22 cellular contexts compared by ENCODE assay signal in the genomic region with DNA sequence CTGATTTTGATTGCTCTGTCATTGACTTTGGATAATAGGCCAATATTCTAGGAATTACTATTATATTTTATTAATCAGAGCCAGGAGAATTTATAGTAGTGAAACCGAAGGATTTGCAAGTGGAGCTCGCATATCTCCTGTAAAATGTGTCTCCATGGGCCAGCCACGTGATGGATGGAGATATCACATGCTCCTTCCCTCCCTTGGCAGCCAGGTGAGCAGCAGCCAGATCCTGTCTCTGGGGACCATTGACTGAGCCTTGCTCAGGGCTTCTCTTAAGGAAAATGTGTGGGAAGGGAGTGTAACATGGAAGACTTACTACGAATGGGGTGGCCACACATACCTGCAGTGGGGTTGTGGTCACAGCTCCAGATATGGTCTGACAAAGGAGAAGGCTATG.
"Had no signal": no experiment of that assay in that cellular context is flagged by ENCODE, and none has a peak within 500 bp of the region (broad histone marks: within the 10 kb centered on the region; RNA-seq: fewer than 3 reads in every experiment).

No MANE protein-coding gene starts in this region.

- H3K4me2 ChIP-seq: KMS-11 had no signal

- H3K4me3 ChIP-seq: K562, SJSA1, SK-N-MC had no signal

- H3K4me1 Mint-ChIP-seq: IgD-negative memory B cell had no signal

- DNase-seq: MV-4-11, NCI-H1048, NCI-H1105, NCI-H1417, NCI-H1436 treated with DMSO at 0.1 percent for 48 hours, NCI-H1694, NCI-H187 treated with DMSO at 0.1 percent for 48 hours, NCI-H2029 treated with DMSO at 0.1 percent for 48 hours, NCI-H226, NCI-H446, NCI-H510A, NCI-H524 treated with DMSO at 0.1 percent for 48 hours, NCI-H69, NCI-H774, Right ventricle myocardium superior, RPMI8226, SIG-M5 had no signal

- H3K4me3 Mint-ChIP-seq: IgD-negative memory B cell had no signal

- H3K36me3 Mint-ChIP-seq: IgD-negative memory B cell had no signal

- H3K27ac Mint-ChIP-seq: IgD-negative memory B cell had no signal

- H3K36me3 ChIP-seq: SJSA1 had no signal

- H3K27me3 ChIP-seq: SJSA1 had no signal

- ATAC-seq: K562 had no signal

- H3K27ac ChIP-seq: KMS-11, SJSA1, SK-N-MC had no signal

- H3K4me1 ChIP-seq: SJSA1 had no signal

- H3K9ac ChIP-seq: KMS-11 had no signal
